In genomic region chr19:29084266-29084665, GRCh38 we compare ENCODE assay signal across 10 cellular contexts.
DNase-seq lines count a peak whose midpoint lies in the region; ATAC-seq, FAIRE-seq and TF ChIP-seq lines count a peak whose summit lies in the region.
"Had no signal": no experiment of that assay in that cellular context is flagged by ENCODE, and none has a peak within 500 bp of the region (broad histone marks: within the 10 kb centered on the region; RNA-seq: fewer than 3 reads in every experiment).

No MANE protein-coding gene starts in this region.

- H3K27me3 ChIP-seq in BE2C, result no peaks in the 10 kb centered on the region
- peaks cover 4% of the 10 kb centered on the region for H3K27me3 ChIP-seq in suprapubic skin

- H3K36me3 ChIP-seq in BE2C, result no peaks in the 10 kb centered on the region
- no peaks in the 10 kb centered on the region for H3K36me3 ChIP-seq in suprapubic skin

- H3K4me3 ChIP-seq in BE2C (ENCODE audit: low read depth, low read length) (no peak overlapping the region), GM12865 (ENCODE audit: low read depth, low read length) (no peak overlapping the region), suprapubic skin (no peak overlapping the region)

- H3K4me1 ChIP-seq in BE2C (no peaks in the 10 kb centered on the region), suprapubic skin (peaks cover 4% of the 10 kb centered on the region)

- WGBS in suprapubic skin, result 76% methylated on average over 9 of the region's 9 CpGs

- no peak for TF ChIP-seq EP300 in suprapubic skin (IDR thresholded peaks at IDR 0.05)

- no peak for DNase-seq in BE2C
- peak; percentile 17 for DNase-seq in GM12865 (ENCODE audit: low read depth)
- DNase-seq in OCI-M1 (lab: John Stamatoyannopoulos, UW), result peak; percentile 37
- peak; percentile 80 for DNase-seq in iPS-NIHi7 (ENCODE audit: extremely low spot score)
- no peak for DNase-seq in suprapubic skin (ENCODE audit: low spot score in 2 of 2)
- DNase-seq in frontal cortex (ENCODE audit: low spot score in 2 of 2), result no peak
- no peak for DNase-seq in DMS153 treated with DMSO at 0.1 percent for 48 hours (lab: John Stamatoyannopoulos, UW; ENCODE audit: unreplicated experiment)
- DNase-seq: activated CD8-positive, alpha-beta T cell treated with anti-CD3 and anti-CD28 coated beads for 36 hours; NCI-H526 treated with DMSO at 0.1 percent for 48 hours had no signal

- TF ChIP-seq POLR2A in suprapubic skin (IDR thresholded peaks at IDR 0.05), result no peak

- no peak for FAIRE-seq in frontal cortex (lab: Jason Lieb, UNC)

- H3K9me3 ChIP-seq in BE2C, result no peaks in the 10 kb centered on the region
- no peaks in the 10 kb centered on the region for H3K9me3 ChIP-seq in suprapubic skin

- ATAC-seq in HG03159 (IDR thresholded peaks at IDR 0.05; ENCODE audit: unreplicated experiment), result no peak
- ATAC-seq: activated CD8-positive, alpha-beta T cell treated with anti-CD3 and anti-CD28 coated beads for 36 hours had no signal

- TF ChIP-seq CTCF in BE2C (IDR thresholded peaks at IDR 0.05; ENCODE audit: low read depth, low read length) (0 out of 2 replicates have a peak, but pooled peaks have one; percentile 3), GM12865 (IDR thresholded peaks at IDR 0.05; ENCODE audit: insufficient read depth, low read depth, low read length, missing control alignments) (peak; percentile 48), suprapubic skin (IDR thresholded peaks at IDR 0.05) (peak in 1 of 2 donors; percentile 46)

- no peak overlapping the region for H3K27ac ChIP-seq in suprapubic skin

Comparison
In these comparisons a context has a peak if more than half of its experiments do, and no peak if none do; other contexts are left out.
1. DNase-seq: peak in GM12865 (single experiment), OCI-M1 (single experiment) and iPS-NIHi7 (single experiment); none in BE2C (single experiment), suprapubic skin (0 of 2), frontal cortex (0 of 2) and DMS153 treated with DMSO at 0.1 percent for 48 hours (single experiment).